8 cellular contexts compared by ENCODE assay signal in genomic region chr6:150491131-150491795, GRCh38.
DNase-seq lines count a peak whose midpoint lies in the region; ATAC-seq and TF ChIP-seq lines count a peak whose summit lies in the region.

No MANE protein-coding gene starts in this region.

- peak; percentile 93 for ATAC-seq in GM19397 (IDR thresholded peaks at IDR 0.05; ENCODE audit: unreplicated experiment)
- peak; percentile 80 for ATAC-seq in HG03439 (IDR thresholded peaks at IDR 0.05; ENCODE audit: unreplicated experiment)
- ATAC-seq in body of pancreas: peak; percentile 48

- intact Hi-C loops in body of pancreas (cut with DNase I): no loop called here

- H3K36me3 ChIP-seq in body of pancreas (replicated peaks in 1 of 2; ENCODE audit: insufficient read depth in 1 of 2, low read depth in 2 of 2): no peaks in the 10 kb centered on the region

- peaks cover 7% of the 10 kb centered on the region for H3K4me1 ChIP-seq in body of pancreas

- H3K27ac ChIP-seq in body of pancreas: no peak overlapping the region

- no peaks in the 10 kb centered on the region for H3K9me3 ChIP-seq in body of pancreas

- TF ChIP-seq POLR2A in body of pancreas (IDR thresholded peaks at IDR 0.05): no peak

- TF ChIP-seq CTCF in AG09309 (IDR thresholded peaks at IDR 0.05; ENCODE audit: control insufficient read depth, insufficient read depth, low read depth, low read length, missing control alignments) (no peak), body of pancreas (IDR thresholded peaks at IDR 0.05) (no peak)

- 49 to 50% methylated on average over 5 of the region's 5 CpGs for WGBS in body of pancreas, 2 donors

- no peaks in the 10 kb centered on the region for H3K27me3 ChIP-seq in body of pancreas

- DNase-seq in AG09309 (ENCODE audit: low read depth) (peak; percentile 40), body of pancreas (no peak), HuH-7 (ENCODE audit: low spot score) (no peak), NCI-H1436 treated with DMSO at 0.1 percent for 48 hours (lab: John Stamatoyannopoulos, UW) (no peak), activated gamma-delta T cell treated with Interleukin-2 at 50 U/mL for 16 hours (no peak), activated gamma-delta T cell (lab: John Stamatoyannopoulos, UW) (no peak)

- no peak overlapping the region for H3K4me3 ChIP-seq in AG09309 (ENCODE audit: control insufficient read depth, low read depth, low read length)
- H3K4me3 ChIP-seq in body of pancreas: no peak overlapping the region
